In genomic region chr5:19044931-19045695, GRCh38 we compare ENCODE assay signal across 1 cellular context.
TF ChIP-seq lines count a peak whose summit lies in the region.

No MANE protein-coding gene starts in this region.

TF ChIP-seq in K562, 482 proteins besides CTCF, POLR2A, EP300 and RAD21:
- no peak for TF ChIP-seq SRSF1 (IDR thresholded peaks at IDR 0.05; ENCODE audit: low read depth, low read length)
- no peak for TF ChIP-seq ZNF354B (CRISPR knock-in tag; IDR thresholded peaks at IDR 0.05)
- no peak for TF ChIP-seq SREBF2 (CRISPR knock-in tag; IDR thresholded peaks at IDR 0.05)
- TF ChIP-seq SREBF1 (IDR thresholded peaks at IDR 0.05; ENCODE audit: borderline replicate concordance, low read depth, low read length): no peak
- no peak for TF ChIP-seq KDM5B (IDR thresholded peaks at IDR 0.05; ENCODE audit: insufficient replicate concordance, low read depth, low read length)
- no peak for TF ChIP-seq ATF2 (CRISPR knock-in tag; IDR thresholded peaks at IDR 0.05)
- TF ChIP-seq CBFA2T3 (IDR thresholded peaks at IDR 0.05): no peak
- TF ChIP-seq CUX1 (CRISPR knock-in tag; IDR thresholded peaks at IDR 0.05): no peak
- no peak for TF ChIP-seq NFYB (IDR thresholded peaks at IDR 0.05; ENCODE audit: extremely low read depth, insufficient read length)
